33 cellular contexts compared by ENCODE assay signal in genomic region chr22:40719599-40719998, GRCh38. TPM values are rescaled to one million over a fixed set of nuclear protein-coding genes. Genes with fewer than 3 reads are reported as not detected.
DNase-seq lines count a peak whose midpoint lies in the region; ATAC-seq, FAIRE-seq and TF ChIP-seq lines count a peak whose summit lies in the region.
"Had no signal": no experiment of that assay in that cellular context is flagged by ENCODE, and none has a peak within 500 bp of the region (broad histone marks: within the 10 kb centered on the region; RNA-seq: fewer than 3 reads in every experiment).

No MANE protein-coding gene starts in this region.

- no peak overlapping the region for H3K9ac ChIP-seq in IMR-90 (ENCODE audit: low read depth, low read length)
- H3K9ac ChIP-seq in mesendoderm (ENCODE audit: low read length), result no peak overlapping the region
- no peak overlapping the region for H3K9ac ChIP-seq in trophoblast cell (ENCODE audit: low read length)

- intact Hi-C loops in IMR-90 (cut with micrococcal nuclease), result no loop called here

- no peak for TF ChIP-seq RAD21 in IMR-90 (IDR thresholded peaks at IDR 0.05; ENCODE audit: low read length)

- H3K27ac ChIP-seq in IMR-90 (ENCODE audit: insufficient read depth, low read length) (no peak overlapping the region), WERI-Rb-1 (0 out of 2 replicates have a peak overlapping the region, but pooled peaks have one; percentile 10), mesendoderm (ENCODE audit: low read depth, low read length) (no peak overlapping the region), trophoblast cell (ENCODE audit: low read depth, low read length) (peak overlapping the region; percentile 57), gastroesophageal sphincter (no peak overlapping the region)
- H3K27ac ChIP-seq: SJSA1 had no signal

- H2AK9ac ChIP-seq in IMR-90 (replicated peaks; ENCODE audit: low read depth, low read length, poor library complexity), result no peak overlapping the region

- H3K27me3 ChIP-seq in IMR-90 (ENCODE audit: control insufficient read depth, insufficient read depth, low read length), result no peaks in the 10 kb centered on the region
- H3K27me3 ChIP-seq in WERI-Rb-1 (ENCODE audit: insufficient read depth, low read depth, severe bottlenecking), result no peaks in the 10 kb centered on the region
- no peaks in the 10 kb centered on the region for H3K27me3 ChIP-seq in mesendoderm (ENCODE audit: insufficient read depth, low read length, poor library complexity)
- H3K27me3 ChIP-seq in trophoblast cell (ENCODE audit: insufficient read depth, low read length), result no peaks in the 10 kb centered on the region
- H3K27me3 ChIP-seq in gastroesophageal sphincter, result no peaks in the 10 kb centered on the region
- H3K27me3 ChIP-seq: SJSA1 had no signal

- peak overlapping the region; percentile 61 for H3K14ac ChIP-seq in IMR-90 (replicated peaks; ENCODE audit: low read depth, low read length)
- peak overlapping the region; percentile 72 for H3K14ac ChIP-seq in trophoblast cell (ENCODE audit: low read length)

- H2AK5ac ChIP-seq in IMR-90 (ENCODE audit: low read depth, low read length), result peak overlapping the region; percentile 80; the same call in 1 of the 2 replicates
- peak overlapping the region; percentile 45 for H2AK5ac ChIP-seq in mesendoderm (ENCODE audit: low read length)
- H2AK5ac ChIP-seq in trophoblast cell (ENCODE audit: low read length), result peak overlapping the region; percentile 89

- no peaks in the 10 kb centered on the region for H3K79me1 ChIP-seq in IMR-90 (ENCODE audit: low read depth in 1 of 2, low read length in 2 of 2)
- no peaks in the 10 kb centered on the region for H3K79me1 ChIP-seq in mesendoderm (ENCODE audit: low read length)
- H3K79me1 ChIP-seq in trophoblast cell (ENCODE audit: low read length), result peaks cover 53% of the 10 kb centered on the region

- H3K4ac ChIP-seq in IMR-90 (ENCODE audit: low read depth, low read length), result peak overlapping the region; percentile 60; the same call in 1 of the 2 replicates
- no peak overlapping the region for H3K4ac ChIP-seq in mesendoderm (ENCODE audit: low read depth, low read length)
- peak overlapping the region; percentile 56 for H3K4ac ChIP-seq in trophoblast cell (ENCODE audit: low read depth, low read length)

- no CpG with 5 or more reads among the region's 6 CpGs for WGBS in IMR-90 (ENCODE audit: extremely low coverage in 2 of 2, insufficient read length in 1 of 2), 2 experiments
- no CpG with 5 or more reads among the region's 6 CpGs for WGBS in mesendoderm (ENCODE audit: extremely low coverage, insufficient coverage, low lambda C conversion rate)
- no CpG with 5 or more reads among the region's 6 CpGs for WGBS in trophoblast cell (ENCODE audit: extremely low coverage, insufficient coverage, insufficient read length)
- WGBS in gastroesophageal sphincter (ENCODE audit: low coverage in 1 of 2), 2 donors, result 89 to 100% methylated on average over 2 to 3 of the region's 6 CpGs

- H3K18ac ChIP-seq in IMR-90 (ENCODE audit: low read depth, low read length) (no peak overlapping the region), mesendoderm (ENCODE audit: low read length) (no peak overlapping the region), trophoblast cell (ENCODE audit: low read length) (peak overlapping the region; percentile 44)

- H3K23ac ChIP-seq in IMR-90 (ENCODE audit: low read depth, low read length) (no peak overlapping the region), mesendoderm (ENCODE audit: low read length) (no peak overlapping the region), trophoblast cell (ENCODE audit: low read length) (no peak overlapping the region)

- H4K5ac ChIP-seq in IMR-90 (ENCODE audit: low read depth, low read length) (no peak overlapping the region), mesendoderm (ENCODE audit: low read length) (no peak overlapping the region)

- no peaks in the 10 kb centered on the region for H4K20me1 ChIP-seq in IMR-90 (ENCODE audit: insufficient read depth, low read length)

- no peak overlapping the region for H4K12ac ChIP-seq in trophoblast cell (ENCODE audit: low read depth, low read length)

- H3K9me1 ChIP-seq in IMR-90 (ENCODE audit: insufficient read depth, low read length), result peaks cover 14% of the 10 kb centered on the region; the same call in 1 of the 2 replicates

- H2BK20ac ChIP-seq in IMR-90 (ENCODE audit: low read depth, low read length), result peak overlapping the region; percentile 75; the same call in 1 of the 2 replicates

- POLR2A ChIA-PET in IMR-90 (lab: Charles Lee; ENCODE audit: unreplicated experiment), result no interaction called here

- H3K4me2 ChIP-seq in IMR-90 (ENCODE audit: low read depth, low read length), result no peak overlapping the region
- no peak overlapping the region for H3K4me2 ChIP-seq in mesendoderm (ENCODE audit: low read length)
- H3K4me2 ChIP-seq in trophoblast cell (ENCODE audit: low read length), result no peak overlapping the region

- H3K56ac ChIP-seq in IMR-90 (ENCODE audit: extremely low read depth, insufficient read depth, low read length), result no peak overlapping the region
- H3K56ac ChIP-seq in mesendoderm (ENCODE audit: low read length), result no peak overlapping the region

- CTCF ChIA-PET in IMR-90 (lab: Yijun Ruan, JAX), result no interaction called here

- H3K4me3 ChIP-seq in IMR-90 (ENCODE audit: insufficient read depth, low read depth, low read length) (no peak overlapping the region), WERI-Rb-1 (ENCODE audit: low read depth, low read length) (no peak overlapping the region), mesendoderm (ENCODE audit: low read length) (no peak overlapping the region), trophoblast cell (ENCODE audit: low read depth, low read length) (peak overlapping the region; percentile 16), gastroesophageal sphincter (no peak overlapping the region)
- H3K4me3 ChIP-seq: HAP-1, SJSA1 had no signal

- ATAC-seq in IMR-90 (ENCODE audit: low read depth) (no peak), GM18868 (IDR thresholded peaks at IDR 0.05; ENCODE audit: unreplicated experiment) (no peak), gastroesophageal sphincter (no peak), HG03565 (IDR thresholded peaks at IDR 0.05; ENCODE audit: unreplicated experiment) (no peak)
- ATAC-seq: PC-3 had no signal

- DNase-seq in IMR-90 (no peak), WERI-Rb-1 (no peak), mesendoderm (no peak), trophoblast cell (no peak), GM12892 (ENCODE audit: insufficient read length) (no peak)
- DNase-seq: C1 segment of cervical spinal cord; Caco-2; CD4-positive, alpha-beta memory T cell; EL; GDM1; KBM-7; MV-4-11; NCI-H1105; NCI-H1436 treated with DMSO at 0.1 percent for 48 hours; NCI-H187 treated with DMSO at 0.1 percent for 48 hours; NCI-H2107; NCI-H446; NCI-H524 treated with DMSO at 0.1 percent for 48 hours; NCI-H774; PC-3; Right ventricle myocardium superior had no signal

- in situ Hi-C loops in IMR-90 (cut with MboI; ENCODE audit: low sequenced_read_pairs), result no loop called here

- TF ChIP-seq EP300 in gastroesophageal sphincter (IDR thresholded peaks at IDR 0.05), result no peak

- BruUV-seq in IMR-90 (replicated peaks; lab: Mats Ljungman, UMichigan), result no TSS peak

- H2BK15ac ChIP-seq in IMR-90 (ENCODE audit: low read depth, low read length) (no peak overlapping the region; the same call in 2 of the 3 replicates), mesendoderm (replicated peaks; ENCODE audit: low read depth) (no peak overlapping the region)

- H2AFZ ChIP-seq in IMR-90 (replicated peaks; ENCODE audit: low read length, poor library complexity) (peak overlapping the region; percentile 41), trophoblast cell (ENCODE audit: insufficient read depth, low read length, poor library complexity) (peak overlapping the region; percentile 2)

- peak overlapping the region; percentile 88 for H2BK12ac ChIP-seq in trophoblast cell (ENCODE audit: low read length)

- dilution Hi-C loops in IMR-90 (cut with HindIII; ENCODE audit: low sequenced_read_pairs, unreplicated experiment), result no loop called here

- H3K4me1 ChIP-seq in IMR-90 (ENCODE audit: control insufficient read depth, insufficient read depth, low read length) (peaks cover 9% of the 10 kb centered on the region), mesendoderm (ENCODE audit: control insufficient read depth, low read depth, low read length) (peaks cover 9% of the 10 kb centered on the region), trophoblast cell (ENCODE audit: control insufficient read depth in 1 of 2, insufficient read depth in 2 of 2, low read length in 2 of 2) (peaks cover 18 to 34% of the 10 kb centered on the region in 2 experiments), gastroesophageal sphincter (peaks cover 0 to 18% (median 0%) of the 10 kb centered on the region in 3 donors)
- H3K4me1 ChIP-seq: HAP-1 had no signal

- H3K9me3 ChIP-seq in IMR-90 (ENCODE audit: control insufficient read depth, insufficient read depth, low read length) (no peaks in the 10 kb centered on the region), WERI-Rb-1 (ENCODE audit: severe bottlenecking) (no peaks in the 10 kb centered on the region), trophoblast cell (ENCODE audit: insufficient read depth, low read depth, low read length) (no peaks in the 10 kb centered on the region), gastroesophageal sphincter (no peaks in the 10 kb centered on the region)
- H3K9me3 ChIP-seq: Caco-2, HAP-1, SJSA1 had no signal

- no peaks in the 10 kb centered on the region for H3K79me2 ChIP-seq in mesendoderm (ENCODE audit: control insufficient read depth, insufficient read depth, low read length)
- peaks cover 4% of the 10 kb centered on the region for H3K79me2 ChIP-seq in trophoblast cell (ENCODE audit: control insufficient read depth, insufficient read depth, low read length, poor library complexity)

- TF ChIP-seq CTCF in IMR-90 (conservative IDR thresholded peaks at IDR 0.05; ENCODE audit: low read depth, low read length), result no peak
- TF ChIP-seq CTCF in WERI-Rb-1 (IDR thresholded peaks at IDR 0.05; ENCODE audit: low read depth, low read length), result no peak
- TF ChIP-seq CTCF in gastroesophageal sphincter (IDR thresholded peaks at IDR 0.05), result no peak

- H4K8ac ChIP-seq in IMR-90 (ENCODE audit: low read depth in 2 of 2, low read length in 2 of 2), result peak overlapping the region in 1 of 2 experiments; percentile 28; a peak in 1 of 4 replicates
- H4K8ac ChIP-seq in mesendoderm (ENCODE audit: low read depth, low read length), result no peak overlapping the region
- peak overlapping the region; percentile 64 for H4K8ac ChIP-seq in trophoblast cell (ENCODE audit: low read depth, low read length)

- TF ChIP-seq POLR2A in IMR-90 (IDR thresholded peaks at IDR 0.05; ENCODE audit: low read depth, low read length) (no peak), gastroesophageal sphincter (IDR thresholded peaks at IDR 0.05) (no peak), GM12892 (IDR thresholded peaks at IDR 0.05; ENCODE audit: low read depth, low read length) (no peak)

- no peak overlapping the region for H4K91ac ChIP-seq in IMR-90 (ENCODE audit: insufficient read depth, low read depth, low read length)
- H4K91ac ChIP-seq in trophoblast cell (ENCODE audit: low read depth, low read length), result peak overlapping the region; percentile 94

- no peak overlapping the region for H2BK5ac ChIP-seq in IMR-90 (ENCODE audit: low read depth, low read length, poor library complexity, severe bottlenecking)
- no peak overlapping the region for H2BK5ac ChIP-seq in mesendoderm (ENCODE audit: low read length)
- peak overlapping the region; percentile 60 for H2BK5ac ChIP-seq in trophoblast cell (ENCODE audit: low read depth, low read length, poor library complexity)

- H3K36me3 ChIP-seq in IMR-90 (ENCODE audit: control insufficient read depth, insufficient read depth, low read length) (no peaks in the 10 kb centered on the region), WERI-Rb-1 (no peaks in the 10 kb centered on the region), mesendoderm (ENCODE audit: control insufficient read depth, insufficient read depth, low read length) (no peaks in the 10 kb centered on the region), trophoblast cell (ENCODE audit: control insufficient read depth in 1 of 2, insufficient read depth in 2 of 2, low read length in 2 of 2) (no peaks in the 10 kb centered on the region), gastroesophageal sphincter (no peaks in the 10 kb centered on the region)
- H3K36me3 ChIP-seq: HAP-1, SJSA1 had no signal

- H2BK120ac ChIP-seq in IMR-90 (ENCODE audit: low read depth, low read length), result peak overlapping the region; percentile 36; the same call in 1 of the 2 replicates
- no peak overlapping the region for H2BK120ac ChIP-seq in mesendoderm (ENCODE audit: low read depth, low read length)
- H2BK120ac ChIP-seq in trophoblast cell (ENCODE audit: insufficient read depth, low read length, poor library complexity), result peak overlapping the region; percentile 80

- no peak for FAIRE-seq in GM12892 (lab: Jason Lieb, UNC)
- FAIRE-seq: GM12891, GM19239 had no signal

RNA-seq across cellular contexts. Expression of gene MCHR1, which starts 40.3 kb away (rescaled TPM):
- 1.4 and 1.7 TPM in 2 replicates for total RNA-seq in IMR-90 (2012; rRNA removed)
- 3.2 and 3.5 TPM in 2 replicates for polyA plus RNA-seq in IMR-90 (2012; rRNA removed)
- polyA plus RNA-seq in IMR-90 (2012; cell fraction: cytosol; rRNA removed), result 0.79 and 4.5 TPM in 2 replicates
- 2.0 TPM in 2 replicates for polyA plus RNA-seq in IMR-90 (2012; cell fraction: nucleus; rRNA removed; ENCODE audit: low replicate concordance)
- 1.4 TPM for polyA plus RNA-seq in mesendoderm (2013, experiment 1 of 2)
- 1.2 TPM for polyA plus RNA-seq in mesendoderm (2013, experiment 2 of 2)
- 28.8 and 36.5 TPM in 2 replicates for polyA plus RNA-seq in trophoblast cell (2013)
- under 1 TPM in 2 of 4 donors, not detected in 2; 0.27 to 0.40 TPM for total RNA-seq in gastroesophageal sphincter
- polyA plus RNA-seq in GM12892 (2012; ENCODE audit: missing spikeins), result not detected
- total RNA-seq: A673; Caco-2; CD4-positive, alpha-beta memory T cell; HT-29; LHCN-M2; MCF 10A; PC-3; RPMI7951; SJSA1 had no signal
- polyA plus RNA-seq: CD4-positive, alpha-beta memory T cell had no signal

Comparison
In these comparisons a context has a peak if more than half of its experiments do, and no peak if none do; other contexts are left out.
1. H3K27ac ChIP-seq: peak in WERI-Rb-1 (single experiment) and trophoblast cell (single experiment); none in IMR-90 (single experiment), mesendoderm (single experiment) and gastroesophageal sphincter (0 of 4).
2. Peak in every context shown above with its lines, with median percentiles within 50 percentile points of each other: H2AK5ac ChIP-seq.